ENCODE assay signal across 1 cellular context in genomic region chr1:1065265-1065939, GRCh38.
TF ChIP-seq lines count a peak whose summit lies in the region.

No MANE protein-coding gene starts in this region.

TF ChIP-seq in HepG2, 621 proteins besides CTCF, POLR2A, EP300 and RAD21 (continued from another document and continues in another):
- TF ChIP-seq, protein P1, sequence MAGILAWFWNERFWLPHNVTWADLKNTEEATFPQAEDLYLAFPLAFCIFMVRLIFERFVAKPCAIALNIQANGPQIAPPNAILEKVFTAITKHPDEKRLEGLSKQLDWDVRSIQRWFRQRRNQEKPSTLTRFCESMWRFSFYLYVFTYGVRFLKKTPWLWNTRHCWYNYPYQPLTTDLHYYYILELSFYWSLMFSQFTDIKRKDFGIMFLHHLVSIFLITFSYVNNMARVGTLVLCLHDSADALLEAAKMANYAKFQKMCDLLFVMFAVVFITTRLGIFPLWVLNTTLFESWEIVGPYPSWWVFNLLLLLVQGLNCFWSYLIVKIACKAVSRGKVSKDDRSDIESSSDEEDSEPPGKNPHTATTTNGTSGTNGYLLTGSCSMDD (CRISPR knock-in tag; IDR thresholded peaks at IDR 0.05), result no peak
- TF ChIP-seq ZNF644 (CRISPR knock-in tag; IDR thresholded peaks at IDR 0.05; ENCODE audit: low read depth), result no peak
- no peak for TF ChIP-seq ZNF768 (CRISPR knock-in tag; IDR thresholded peaks at IDR 0.05)
- TF ChIP-seq SIX1 (CRISPR knock-in tag; IDR thresholded peaks at IDR 0.05; ENCODE audit: borderline replicate concordance), result no peak
- TF ChIP-seq, protein P2, sequence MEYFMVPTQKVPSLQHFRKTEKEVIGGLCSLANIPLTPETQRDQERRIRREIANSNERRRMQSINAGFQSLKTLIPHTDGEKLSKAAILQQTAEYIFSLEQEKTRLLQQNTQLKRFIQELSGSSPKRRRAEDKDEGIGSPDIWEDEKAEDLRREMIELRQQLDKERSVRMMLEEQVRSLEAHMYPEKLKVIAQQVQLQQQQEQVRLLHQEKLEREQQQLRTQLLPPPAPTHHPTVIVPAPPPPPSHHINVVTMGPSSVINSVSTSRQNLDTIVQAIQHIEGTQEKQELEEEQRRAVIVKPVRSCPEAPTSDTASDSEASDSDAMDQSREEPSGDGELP (IDR thresholded peaks at IDR 0.05; ENCODE audit: borderline replicate concordance, low read depth), result 0 out of 2 replicates have a peak, but pooled peaks have one; percentile 26
- TF ChIP-seq ZNF552 (CRISPR knock-in tag; IDR thresholded peaks at IDR 0.05; ENCODE audit: borderline replicate concordance), result no peak
- TF ChIP-seq, protein P3, sequence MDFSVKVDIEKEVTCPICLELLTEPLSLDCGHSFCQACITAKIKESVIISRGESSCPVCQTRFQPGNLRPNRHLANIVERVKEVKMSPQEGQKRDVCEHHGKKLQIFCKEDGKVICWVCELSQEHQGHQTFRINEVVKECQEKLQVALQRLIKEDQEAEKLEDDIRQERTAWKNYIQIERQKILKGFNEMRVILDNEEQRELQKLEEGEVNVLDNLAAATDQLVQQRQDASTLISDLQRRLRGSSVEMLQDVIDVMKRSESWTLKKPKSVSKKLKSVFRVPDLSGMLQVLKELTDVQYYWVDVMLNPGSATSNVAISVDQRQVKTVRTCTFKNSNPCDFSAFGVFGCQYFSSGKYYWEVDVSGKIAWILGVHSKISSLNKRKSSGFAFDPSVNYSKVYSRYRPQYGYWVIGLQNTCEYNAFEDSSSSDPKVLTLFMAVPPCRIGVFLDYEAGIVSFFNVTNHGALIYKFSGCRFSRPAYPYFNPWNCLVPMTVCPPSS (IDR thresholded peaks at IDR 0.05), result no peak
- peak; percentile 91 for TF ChIP-seq ESRRA (CRISPR knock-in tag; IDR thresholded peaks at IDR 0.05; ENCODE audit: low read depth)
- no peak for TF ChIP-seq NFIC (IDR thresholded peaks at IDR 0.05; ENCODE audit: low read length)
- no peak for TF ChIP-seq ZNF44 (CRISPR knock-in tag; IDR thresholded peaks at IDR 0.05)
- 0 out of 2 replicates have a peak, but pooled peaks have one; percentile 33 for TF ChIP-seq NRL (CRISPR knock-in tag; IDR thresholded peaks at IDR 0.05; ENCODE audit: borderline replicate concordance)
- TF ChIP-seq ZNF878 (CRISPR knock-in tag; IDR thresholded peaks at IDR 0.05), result no peak
- TF ChIP-seq HNRNPLL (IDR thresholded peaks at IDR 0.05; ENCODE audit: low read depth, low read length, poor library complexity, severe bottlenecking), result no peak
- TF ChIP-seq ZNF761 (CRISPR knock-in tag; conservative IDR thresholded peaks at IDR 0.05), result no peak
- no peak for TF ChIP-seq ATRX (CRISPR knock-in tag; IDR thresholded peaks at IDR 0.05; ENCODE audit: borderline replicate concordance)
- no peak for TF ChIP-seq ZNF256 (CRISPR knock-in tag; conservative IDR thresholded peaks at IDR 0.05)
- no peak for TF ChIP-seq SRF (IDR thresholded peaks at IDR 0.05; ENCODE audit: low read depth, low read length)
- TF ChIP-seq EEA1 (CRISPR knock-in tag; IDR thresholded peaks at IDR 0.05; ENCODE audit: borderline replicate concordance), result no peak
- TF ChIP-seq, protein P4, sequence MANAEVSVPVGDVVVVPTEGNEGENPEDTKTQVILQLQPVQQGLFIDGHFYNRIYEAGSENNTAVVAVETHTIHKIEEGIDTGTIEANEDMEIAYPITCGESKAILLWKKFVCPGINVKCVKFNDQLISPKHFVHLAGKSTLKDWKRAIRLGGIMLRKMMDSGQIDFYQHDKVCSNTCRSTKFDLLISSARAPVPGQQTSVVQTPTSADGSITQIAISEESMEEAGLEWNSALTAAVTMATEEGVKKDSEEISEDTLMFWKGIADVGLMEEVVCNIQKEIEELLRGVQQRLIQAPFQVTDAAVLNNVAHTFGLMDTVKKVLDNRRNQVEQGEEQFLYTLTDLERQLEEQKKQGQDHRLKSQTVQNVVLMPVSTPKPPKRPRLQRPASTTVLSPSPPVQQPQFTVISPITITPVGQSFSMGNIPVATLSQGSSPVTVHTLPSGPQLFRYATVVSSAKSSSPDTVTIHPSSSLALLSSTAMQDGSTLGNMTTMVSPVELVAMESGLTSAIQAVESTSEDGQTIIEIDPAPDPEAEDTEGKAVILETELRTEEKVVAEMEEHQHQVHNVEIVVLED (CRISPR knock-in tag; IDR thresholded peaks at IDR 0.05; ENCODE audit: borderline replicate concordance), result no peak
- TF ChIP-seq, protein P5, sequence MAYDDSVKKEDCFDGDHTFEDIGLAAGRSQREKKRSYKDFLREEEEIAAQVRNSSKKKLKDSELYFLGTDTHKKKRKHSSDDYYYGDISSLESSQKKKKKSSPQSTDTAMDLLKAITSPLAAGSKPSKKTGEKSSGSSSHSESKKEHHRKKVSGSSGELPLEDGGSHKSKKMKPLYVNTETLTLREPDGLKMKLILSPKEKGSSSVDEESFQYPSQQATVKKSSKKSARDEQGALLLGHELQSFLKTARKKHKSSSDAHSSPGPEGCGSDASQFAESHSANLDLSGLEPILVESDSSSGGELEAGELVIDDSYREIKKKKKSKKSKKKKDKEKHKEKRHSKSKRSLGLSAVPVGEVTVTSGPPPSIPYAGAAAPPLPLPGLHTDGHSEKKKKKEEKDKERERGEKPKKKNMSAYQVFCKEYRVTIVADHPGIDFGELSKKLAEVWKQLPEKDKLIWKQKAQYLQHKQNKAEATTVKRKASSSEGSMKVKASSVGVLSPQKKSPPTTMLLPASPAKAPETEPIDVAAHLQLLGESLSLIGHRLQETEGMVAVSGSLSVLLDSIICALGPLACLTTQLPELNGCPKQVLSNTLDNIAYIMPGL (CRISPR knock-in tag; IDR thresholded peaks at IDR 0.05; ENCODE audit: borderline replicate concordance in 1 of 2, low read depth in 1 of 2), result 0 out of 4 replicates have a peak, but pooled peaks of 1 of the 2 experiments have one; percentile 19
- 0 out of 2 replicates have a peak, but pooled peaks have one; percentile 43 for TF ChIP-seq ZBTB7B (CRISPR knock-in tag; IDR thresholded peaks at IDR 0.05)
- TF ChIP-seq, protein P6, sequence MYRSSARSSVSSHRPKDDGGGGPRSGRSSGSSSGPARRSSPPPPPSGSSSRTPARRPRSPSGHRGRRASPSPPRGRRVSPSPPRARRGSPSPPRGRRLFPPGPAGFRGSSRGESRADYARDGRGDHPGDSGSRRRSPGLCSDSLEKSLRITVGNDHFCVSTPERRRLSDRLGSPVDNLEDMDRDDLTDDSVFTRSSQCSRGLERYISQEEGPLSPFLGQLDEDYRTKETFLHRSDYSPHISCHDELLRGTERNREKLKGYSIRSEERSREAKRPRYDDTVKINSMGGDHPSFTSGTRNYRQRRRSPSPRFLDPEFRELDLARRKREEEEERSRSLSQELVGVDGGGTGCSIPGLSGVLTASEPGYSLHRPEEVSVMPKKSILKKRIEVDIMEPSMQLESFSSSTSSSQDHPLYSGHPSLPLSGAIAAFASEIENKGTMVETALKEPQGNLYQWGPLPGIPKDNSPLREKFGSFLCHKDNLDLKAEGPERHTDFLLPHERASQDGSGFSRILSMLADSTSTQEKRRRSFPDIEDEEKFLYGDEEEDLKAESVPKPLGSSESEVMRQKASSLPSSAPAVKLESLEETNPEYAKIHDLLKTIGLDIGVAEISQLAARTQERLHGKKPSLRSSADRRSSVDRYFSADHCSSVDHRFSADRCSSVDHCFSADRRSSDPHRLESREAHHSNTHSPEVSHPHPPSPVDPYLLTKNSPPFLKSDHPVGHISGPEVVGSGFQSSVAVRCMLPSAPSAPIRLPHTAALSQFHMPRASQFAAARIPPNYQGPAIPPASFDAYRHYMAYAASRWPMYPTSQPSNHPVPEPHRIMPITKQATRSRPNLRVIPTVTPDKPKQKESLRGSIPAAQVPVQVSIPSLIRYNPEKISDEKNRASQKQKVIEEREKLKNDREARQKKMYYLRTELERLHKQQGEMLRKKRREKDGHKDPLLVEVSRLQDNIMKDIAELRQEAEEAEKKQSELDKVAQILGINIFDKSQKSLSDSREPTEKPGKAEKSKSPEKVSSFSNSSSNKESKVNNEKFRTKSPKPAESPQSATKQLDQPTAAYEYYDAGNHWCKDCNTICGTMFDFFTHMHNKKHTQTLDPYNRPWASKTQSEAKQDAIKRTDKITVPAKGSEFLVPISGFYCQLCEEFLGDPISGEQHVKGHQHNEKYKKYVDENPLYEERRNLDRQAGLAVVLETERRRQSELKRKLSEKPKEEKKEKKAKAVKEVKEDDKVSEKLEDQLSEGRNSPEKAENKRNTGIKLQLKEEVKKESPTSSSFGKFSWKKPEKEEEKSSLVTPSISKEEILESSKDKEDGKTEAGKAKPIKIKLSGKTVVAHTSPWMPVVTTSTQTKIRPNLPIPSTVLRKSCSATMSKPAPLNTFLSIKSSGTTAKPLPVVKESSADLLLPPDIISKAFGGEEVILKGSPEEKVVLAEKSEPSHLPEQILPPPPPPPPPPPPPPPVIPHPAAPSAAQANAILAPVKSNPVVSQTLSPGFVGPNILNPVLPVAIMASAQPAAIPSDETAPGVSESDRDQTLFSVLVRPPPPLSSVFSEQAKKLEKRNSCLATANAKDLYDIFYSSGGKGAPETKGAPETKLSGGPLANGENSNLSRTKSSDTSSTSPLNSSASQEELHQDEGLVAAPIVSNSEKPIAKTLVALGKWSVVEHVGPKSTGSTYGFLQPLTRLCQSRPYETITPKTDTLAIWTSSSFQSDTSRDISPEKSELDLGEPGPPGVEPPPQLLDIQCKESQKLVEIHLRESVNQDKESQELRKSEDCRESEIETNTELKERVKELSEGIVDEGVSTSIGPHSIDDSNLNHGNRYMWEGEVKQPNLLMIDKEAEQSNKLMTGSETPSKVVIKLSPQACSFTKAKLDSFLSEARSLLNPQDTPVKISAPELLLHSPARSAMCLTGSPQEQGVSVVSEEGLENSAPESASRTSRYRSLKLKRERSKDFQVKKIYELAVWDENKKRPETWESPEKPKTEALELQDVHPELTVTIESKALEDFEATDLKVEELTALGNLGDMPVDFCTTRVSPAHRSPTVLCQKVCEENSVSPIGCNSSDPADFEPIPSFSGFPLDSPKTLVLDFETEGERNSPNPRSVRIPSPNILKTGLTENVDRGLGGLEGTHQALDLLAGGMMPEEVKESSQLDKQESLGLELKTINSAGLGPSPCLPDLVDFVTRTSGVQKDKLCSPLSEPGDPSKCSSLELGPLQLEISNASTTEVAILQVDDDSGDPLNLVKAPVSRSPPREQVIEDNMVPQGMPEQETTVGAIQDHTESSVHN (CRISPR knock-in tag; IDR thresholded peaks at IDR 0.05), result no peak
- TF ChIP-seq WIZ (CRISPR knock-in tag; IDR thresholded peaks at IDR 0.05), result no peak
- TF ChIP-seq GATAD2A (CRISPR knock-in tag; IDR thresholded peaks at IDR 0.05), result peak; percentile 30; the same call in 1 of the 2 replicates
- no peak for TF ChIP-seq FOSL1 (CRISPR knock-in tag; IDR thresholded peaks at IDR 0.05; ENCODE audit: borderline replicate concordance)
- TF ChIP-seq, protein P7, sequence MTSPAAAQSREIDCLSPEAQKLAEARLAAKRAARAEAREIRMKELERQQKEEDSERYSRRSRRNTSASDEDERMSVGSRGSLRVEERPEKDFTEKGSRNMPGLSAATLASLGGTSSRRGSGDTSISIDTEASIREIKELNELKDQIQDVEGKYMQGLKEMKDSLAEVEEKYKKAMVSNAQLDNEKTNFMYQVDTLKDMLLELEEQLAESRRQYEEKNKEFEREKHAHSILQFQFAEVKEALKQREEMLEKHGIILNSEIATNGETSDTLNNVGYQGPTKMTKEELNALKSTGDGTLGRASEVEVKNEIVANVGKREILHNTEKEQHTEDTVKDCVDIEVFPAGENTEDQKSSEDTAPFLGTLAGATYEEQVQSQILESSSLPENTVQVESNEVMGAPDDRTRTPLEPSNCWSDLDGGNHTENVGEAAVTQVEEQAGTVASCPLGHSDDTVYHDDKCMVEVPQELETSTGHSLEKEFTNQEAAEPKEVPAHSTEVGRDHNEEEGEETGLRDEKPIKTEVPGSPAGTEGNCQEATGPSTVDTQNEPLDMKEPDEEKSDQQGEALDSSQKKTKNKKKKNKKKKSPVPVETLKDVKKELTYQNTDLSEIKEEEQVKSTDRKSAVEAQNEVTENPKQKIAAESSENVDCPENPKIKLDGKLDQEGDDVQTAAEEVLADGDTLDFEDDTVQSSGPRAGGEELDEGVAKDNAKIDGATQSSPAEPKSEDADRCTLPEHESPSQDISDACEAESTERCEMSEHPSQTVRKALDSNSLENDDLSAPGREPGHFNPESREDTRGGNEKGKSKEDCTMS (CRISPR knock-in tag; conservative IDR thresholded peaks at IDR 0.05), result no peak
- no peak for TF ChIP-seq TBL1XR1 (IDR thresholded peaks at IDR 0.05; ENCODE audit: borderline replicate concordance, low read length, partially characterized antibody)
- TF ChIP-seq ZNF468 (CRISPR knock-in tag; IDR thresholded peaks at IDR 0.05), result no peak
- peak; percentile 40; the same call in 1 of the 2 replicates for TF ChIP-seq TBX2 (CRISPR knock-in tag; IDR thresholded peaks at IDR 0.05; ENCODE audit: borderline replicate concordance)
- TF ChIP-seq, protein P8, sequence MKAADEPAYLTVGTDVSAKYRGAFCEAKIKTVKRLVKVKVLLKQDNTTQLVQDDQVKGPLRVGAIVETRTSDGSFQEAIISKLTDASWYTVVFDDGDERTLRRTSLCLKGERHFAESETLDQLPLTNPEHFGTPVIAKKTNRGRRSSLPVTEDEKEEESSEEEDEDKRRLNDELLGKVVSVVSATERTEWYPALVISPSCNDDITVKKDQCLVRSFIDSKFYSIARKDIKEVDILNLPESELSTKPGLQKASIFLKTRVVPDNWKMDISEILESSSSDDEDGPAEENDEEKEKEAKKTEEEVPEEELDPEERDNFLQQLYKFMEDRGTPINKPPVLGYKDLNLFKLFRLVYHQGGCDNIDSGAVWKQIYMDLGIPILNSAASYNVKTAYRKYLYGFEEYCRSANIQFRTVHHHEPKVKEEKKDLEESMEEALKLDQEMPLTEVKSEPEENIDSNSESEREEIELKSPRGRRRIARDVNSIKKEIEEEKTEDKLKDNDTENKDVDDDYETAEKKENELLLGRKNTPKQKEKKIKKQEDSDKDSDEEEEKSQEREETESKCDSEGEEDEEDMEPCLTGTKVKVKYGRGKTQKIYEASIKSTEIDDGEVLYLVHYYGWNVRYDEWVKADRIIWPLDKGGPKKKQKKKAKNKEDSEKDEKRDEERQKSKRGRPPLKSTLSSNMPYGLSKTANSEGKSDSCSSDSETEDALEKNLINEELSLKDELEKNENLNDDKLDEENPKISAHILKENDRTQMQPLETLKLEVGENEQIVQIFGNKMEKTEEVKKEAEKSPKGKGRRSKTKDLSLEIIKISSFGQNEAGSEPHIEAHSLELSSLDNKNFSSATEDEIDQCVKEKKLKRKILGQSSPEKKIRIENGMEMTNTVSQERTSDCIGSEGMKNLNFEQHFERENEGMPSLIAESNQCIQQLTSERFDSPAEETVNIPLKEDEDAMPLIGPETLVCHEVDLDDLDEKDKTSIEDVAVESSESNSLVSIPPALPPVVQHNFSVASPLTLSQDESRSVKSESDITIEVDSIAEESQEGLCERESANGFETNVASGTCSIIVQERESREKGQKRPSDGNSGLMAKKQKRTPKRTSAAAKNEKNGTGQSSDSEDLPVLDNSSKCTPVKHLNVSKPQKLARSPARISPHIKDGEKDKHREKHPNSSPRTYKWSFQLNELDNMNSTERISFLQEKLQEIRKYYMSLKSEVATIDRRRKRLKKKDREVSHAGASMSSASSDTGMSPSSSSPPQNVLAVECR (CRISPR knock-in tag; IDR thresholded peaks at IDR 0.05; ENCODE audit: borderline replicate concordance), result peak; percentile 23; the same call in 1 of the 2 replicates
- TF ChIP-seq KDM3A (CRISPR knock-in tag; IDR thresholded peaks at IDR 0.05; ENCODE audit: low read depth), result no peak
- TF ChIP-seq ZNF607 (CRISPR knock-in tag; IDR thresholded peaks at IDR 0.05; ENCODE audit: borderline replicate concordance), result 0 out of 2 replicates have a peak, but pooled peaks have one; percentile 41
- TF ChIP-seq ERF (CRISPR knock-in tag; IDR thresholded peaks at IDR 0.05), result peak; percentile 17; the same call in 1 of the 2 replicates
